In the genomic region with DNA sequence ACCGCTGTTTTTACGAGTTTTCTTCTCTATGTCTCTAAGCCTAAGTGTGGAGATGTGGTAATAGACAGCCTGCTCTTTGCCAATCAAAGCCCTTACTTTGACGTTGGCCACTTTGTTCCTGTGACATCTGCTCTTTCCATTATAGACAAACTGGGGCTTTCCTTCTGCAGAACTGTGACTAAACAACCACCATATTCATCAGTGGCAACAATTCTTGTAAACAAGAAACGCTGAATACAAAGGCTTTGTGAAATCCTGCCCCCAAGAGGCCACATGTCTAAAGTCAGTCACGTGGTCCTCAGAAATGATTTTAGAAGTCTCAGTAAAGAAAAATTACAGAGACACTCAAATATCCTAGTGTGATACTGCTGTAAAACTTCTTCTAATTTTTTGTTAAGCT, we compare ENCODE assay signal across 1 cellular context.
TF ChIP-seq lines count a peak whose summit lies in the region.

No MANE protein-coding gene starts in this region.

TF ChIP-seq in GM12878, 131 proteins besides CTCF, POLR2A, EP300 and RAD21 (continued from another document):
- TF ChIP-seq, protein P1, sequence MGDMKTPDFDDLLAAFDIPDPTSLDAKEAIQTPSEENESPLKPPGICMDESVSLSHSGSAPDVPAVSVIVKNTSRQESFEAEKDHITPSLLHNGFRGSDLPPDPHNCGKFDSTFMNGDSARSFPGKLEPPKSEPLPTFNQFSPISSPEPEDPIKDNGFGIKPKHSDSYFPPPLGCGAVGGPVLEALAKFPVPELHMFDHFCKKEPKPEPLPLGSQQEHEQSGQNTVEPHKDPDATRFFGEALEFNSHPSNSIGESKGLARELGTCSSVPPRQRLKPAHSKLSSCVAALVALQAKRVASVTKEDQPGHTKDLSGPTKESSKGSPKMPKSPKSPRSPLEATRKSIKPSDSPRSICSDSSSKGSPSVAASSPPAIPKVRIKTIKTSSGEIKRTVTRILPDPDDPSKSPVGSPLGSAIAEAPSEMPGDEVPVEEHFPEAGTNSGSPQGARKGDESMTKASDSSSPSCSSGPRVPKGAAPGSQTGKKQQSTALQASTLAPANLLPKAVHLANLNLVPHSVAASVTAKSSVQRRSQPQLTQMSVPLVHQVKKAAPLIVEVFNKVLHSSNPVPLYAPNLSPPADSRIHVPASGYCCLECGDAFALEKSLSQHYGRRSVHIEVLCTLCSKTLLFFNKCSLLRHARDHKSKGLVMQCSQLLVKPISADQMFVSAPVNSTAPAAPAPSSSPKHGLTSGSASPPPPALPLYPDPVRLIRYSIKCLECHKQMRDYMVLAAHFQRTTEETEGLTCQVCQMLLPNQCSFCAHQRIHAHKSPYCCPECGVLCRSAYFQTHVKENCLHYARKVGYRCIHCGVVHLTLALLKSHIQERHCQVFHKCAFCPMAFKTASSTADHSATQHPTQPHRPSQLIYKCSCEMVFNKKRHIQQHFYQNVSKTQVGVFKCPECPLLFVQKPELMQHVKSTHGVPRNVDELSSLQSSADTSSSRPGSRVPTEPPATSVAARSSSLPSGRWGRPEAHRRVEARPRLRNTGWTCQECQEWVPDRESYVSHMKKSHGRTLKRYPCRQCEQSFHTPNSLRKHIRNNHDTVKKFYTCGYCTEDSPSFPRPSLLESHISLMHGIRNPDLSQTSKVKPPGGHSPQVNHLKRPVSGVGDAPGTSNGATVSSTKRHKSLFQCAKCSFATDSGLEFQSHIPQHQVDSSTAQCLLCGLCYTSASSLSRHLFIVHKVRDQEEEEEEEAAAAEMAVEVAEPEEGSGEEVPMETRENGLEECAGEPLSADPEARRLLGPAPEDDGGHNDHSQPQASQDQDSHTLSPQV (IDR thresholded peaks at IDR 0.05), result no peak
- TF ChIP-seq, protein P2, sequence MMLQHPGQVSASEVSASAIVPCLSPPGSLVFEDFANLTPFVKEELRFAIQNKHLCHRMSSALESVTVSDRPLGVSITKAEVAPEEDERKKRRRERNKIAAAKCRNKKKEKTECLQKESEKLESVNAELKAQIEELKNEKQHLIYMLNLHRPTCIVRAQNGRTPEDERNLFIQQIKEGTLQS (IDR thresholded peaks at IDR 0.05; ENCODE audit: borderline replicate concordance, extremely low read depth, low read depth, low read length), result peak; percentile 81
- TF ChIP-seq, protein P3, sequence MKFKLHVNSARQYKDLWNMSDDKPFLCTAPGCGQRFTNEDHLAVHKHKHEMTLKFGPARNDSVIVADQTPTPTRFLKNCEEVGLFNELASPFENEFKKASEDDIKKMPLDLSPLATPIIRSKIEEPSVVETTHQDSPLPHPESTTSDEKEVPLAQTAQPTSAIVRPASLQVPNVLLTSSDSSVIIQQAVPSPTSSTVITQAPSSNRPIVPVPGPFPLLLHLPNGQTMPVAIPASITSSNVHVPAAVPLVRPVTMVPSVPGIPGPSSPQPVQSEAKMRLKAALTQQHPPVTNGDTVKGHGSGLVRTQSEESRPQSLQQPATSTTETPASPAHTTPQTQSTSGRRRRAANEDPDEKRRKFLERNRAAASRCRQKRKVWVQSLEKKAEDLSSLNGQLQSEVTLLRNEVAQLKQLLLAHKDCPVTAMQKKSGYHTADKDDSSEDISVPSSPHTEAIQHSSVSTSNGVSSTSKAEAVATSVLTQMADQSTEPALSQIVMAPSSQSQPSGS (IDR thresholded peaks at IDR 0.05; ENCODE audit: low read length), result no peak
- TF ChIP-seq PAX8 (IDR thresholded peaks at IDR 0.05) (no peak), ZNF274 (IDR thresholded peaks at IDR 0.05; ENCODE audit: insufficient read depth, insufficient read length) (no peak), SMARCA5 (IDR thresholded peaks at IDR 0.05) (no peak), HDGF (IDR thresholded peaks at IDR 0.05) (no peak), RAD51 (IDR thresholded peaks at IDR 0.05) (peak; percentile 96), ZBED1 (IDR thresholded peaks at IDR 0.05; ENCODE audit: borderline replicate concordance) (no peak), ZNF384 (IDR thresholded peaks at IDR 0.05; ENCODE audit: borderline replicate concordance, low read depth, low read length) (no peak), MXI1 (IDR thresholded peaks at IDR 0.05; ENCODE audit: low read depth, low read length) (no peak), CHD2 (IDR thresholded peaks at IDR 0.05; ENCODE audit: borderline replicate concordance, low read depth, low read length) (no peak), SPI1 (IDR thresholded peaks at IDR 0.05; ENCODE audit: borderline replicate concordance, insufficient read depth, low read depth, low read length) (no peak), MTA3 (IDR thresholded peaks at IDR 0.05; ENCODE audit: borderline replicate concordance, low read length) (no peak), FOS (IDR thresholded peaks at IDR 0.05; ENCODE audit: borderline replicate concordance, extremely low read depth, insufficient read length) (peak; percentile 9), NR2F1 (conservative IDR thresholded peaks at IDR 0.05) (no peak), RCOR1 (conservative IDR thresholded peaks at IDR 0.05; ENCODE audit: low read depth, low read length) (no peak), SMAD1 (IDR thresholded peaks at IDR 0.05; ENCODE audit: low read depth, partially characterized antibody) (no peak)
- TF ChIP-seq, protein P4, sequence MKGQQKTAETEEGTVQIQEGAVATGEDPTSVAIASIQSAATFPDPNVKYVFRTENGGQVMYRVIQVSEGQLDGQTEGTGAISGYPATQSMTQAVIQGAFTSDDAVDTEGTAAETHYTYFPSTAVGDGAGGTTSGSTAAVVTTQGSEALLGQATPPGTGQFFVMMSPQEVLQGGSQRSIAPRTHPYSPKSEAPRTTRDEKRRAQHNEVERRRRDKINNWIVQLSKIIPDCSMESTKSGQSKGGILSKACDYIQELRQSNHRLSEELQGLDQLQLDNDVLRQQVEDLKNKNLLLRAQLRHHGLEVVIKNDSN (IDR thresholded peaks at IDR 0.05; ENCODE audit: borderline replicate concordance, extremely low read length, insufficient read depth, low read depth, low read length), result peak; percentile 52
- TF ChIP-seq, protein P5, sequence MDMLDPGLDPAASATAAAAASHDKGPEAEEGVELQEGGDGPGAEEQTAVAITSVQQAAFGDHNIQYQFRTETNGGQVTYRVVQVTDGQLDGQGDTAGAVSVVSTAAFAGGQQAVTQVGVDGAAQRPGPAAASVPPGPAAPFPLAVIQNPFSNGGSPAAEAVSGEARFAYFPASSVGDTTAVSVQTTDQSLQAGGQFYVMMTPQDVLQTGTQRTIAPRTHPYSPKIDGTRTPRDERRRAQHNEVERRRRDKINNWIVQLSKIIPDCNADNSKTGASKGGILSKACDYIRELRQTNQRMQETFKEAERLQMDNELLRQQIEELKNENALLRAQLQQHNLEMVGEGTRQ (IDR thresholded peaks at IDR 0.05; ENCODE audit: borderline replicate concordance, low read depth, low read length), result peak; percentile 68; the same call in 1 of the 2 replicates
